11 cellular contexts compared by ENCODE assay signal in the genomic region with DNA sequence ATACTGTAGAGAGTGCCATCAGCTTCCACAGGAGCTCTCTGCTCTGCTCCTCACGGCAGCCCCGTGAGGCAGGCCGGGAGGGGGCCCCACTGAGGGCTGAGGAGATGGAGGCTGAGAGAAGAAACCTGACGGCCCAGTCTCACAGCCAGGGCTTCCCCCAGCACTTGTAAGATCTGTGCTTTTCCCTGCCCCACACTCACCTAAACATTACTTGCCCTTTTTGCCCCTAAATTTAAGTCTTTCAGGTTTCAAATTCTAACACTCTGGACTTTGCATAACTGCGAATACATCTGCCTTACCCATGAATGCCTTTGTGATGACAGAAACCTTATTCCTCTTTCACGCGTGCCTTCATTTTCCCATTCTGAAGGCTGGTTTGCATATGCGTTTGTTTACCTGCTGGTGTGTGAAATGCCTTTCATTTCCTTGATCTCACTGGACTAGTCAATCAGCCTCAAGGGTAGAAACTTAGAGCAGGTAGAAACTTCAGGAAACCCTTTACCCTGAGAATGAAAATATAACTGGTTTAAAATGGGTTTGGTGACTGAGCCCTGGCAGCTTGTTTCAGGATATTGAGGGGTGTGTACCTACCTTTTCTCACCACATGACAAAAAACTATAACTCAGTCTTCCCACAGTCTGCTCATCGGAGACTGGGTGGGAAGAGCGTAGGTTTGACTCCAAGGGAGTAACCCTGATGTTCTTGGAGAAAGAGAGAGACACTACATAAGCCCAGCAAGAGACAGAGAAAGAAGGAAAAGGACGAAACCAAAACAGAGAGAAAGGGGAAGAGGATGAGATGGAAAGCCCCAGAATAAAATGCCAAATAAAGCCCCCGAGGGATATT.
DNase-seq lines count a peak whose midpoint lies in the region; ATAC-seq and TF ChIP-seq lines count a peak whose summit lies in the region.
"Had no signal": no experiment of that assay in that cellular context is flagged by ENCODE, and none has a peak within 500 bp of the region (broad histone marks: within the 10 kb centered on the region; RNA-seq: fewer than 3 reads in every experiment).

No MANE protein-coding gene starts in this region.

- peak; percentile 76 for DNase-seq in iPS-NIHi7 (ENCODE audit: extremely low spot score)
- DNase-seq in erythroblast (lab: John Stamatoyannopoulos, UW), result no peak
- no peak for DNase-seq in D341Med (ENCODE audit: low spot score)
- DNase-seq in MM.1S, result no peak
- DNase-seq: activated effector memory CD4-positive, alpha-beta T cell treated with Interleukin-2 at 50 U/mL for 16 hours; DND-41; stimulated activated CD4-positive, alpha-beta T cell treated with anti-CD3 and anti-CD28 coated beads, Interleukin-2, amount 100 ng/mL, for 24 hours had no signal

- no peaks in the 10 kb centered on the region for H3K9me3 ChIP-seq in MM.1S (replicated peaks; ENCODE audit: insufficient read depth, low read length)

- H3K36me3 ChIP-seq in MM.1S (replicated peaks; ENCODE audit: insufficient read depth, low read length), result no peaks in the 10 kb centered on the region

- H3K9me2 ChIP-seq in MM.1S (replicated peaks; ENCODE audit: insufficient read depth, low read length), result no peaks in the 10 kb centered on the region

- no peaks in the 10 kb centered on the region for H3K4me1 ChIP-seq in MM.1S (ENCODE audit: low read length)

- H3K27me3 ChIP-seq in MM.1S (replicated peaks; ENCODE audit: insufficient read depth, low read length), result no peaks in the 10 kb centered on the region

- no peak overlapping the region for H3K27ac ChIP-seq in MM.1S (ENCODE audit: low read length)

- TF ChIP-seq POLR2A in erythroblast (IDR thresholded peaks at IDR 0.05; ENCODE audit: low read length), result no peak

- no peak overlapping the region for H3K4me3 ChIP-seq in MM.1S (ENCODE audit: low read length)

- no peak overlapping the region for H3K9ac ChIP-seq in MM.1S (ENCODE audit: low read length)

- no peaks in the 10 kb centered on the region for H3F3A ChIP-seq in MM.1S (ENCODE audit: insufficient read depth, low read length)

- TF ChIP-seq CTCF in MM.1S (IDR thresholded peaks at IDR 0.05; ENCODE audit: low read length), result no peak

- H2AFZ ChIP-seq in MM.1S (ENCODE audit: low read length), result no peak overlapping the region

- H3K4me2 ChIP-seq in MM.1S (ENCODE audit: low read depth, low read length), result no peak overlapping the region

- no peaks in the 10 kb centered on the region for H4K20me1 ChIP-seq in MM.1S (ENCODE audit: insufficient read depth, low read length)

- H3K79me2 ChIP-seq in MM.1S (ENCODE audit: low read length), result no peaks in the 10 kb centered on the region

- ATAC-seq in GM18502 (IDR thresholded peaks at IDR 0.05; ENCODE audit: poor library complexity, unreplicated experiment) (peak; percentile 66), GM21619 (IDR thresholded peaks at IDR 0.05; ENCODE audit: unreplicated experiment) (peak; percentile 50), HG03521 (IDR thresholded peaks at IDR 0.05; ENCODE audit: unreplicated experiment) (peak; percentile 54), GM18519 (IDR thresholded peaks at IDR 0.05; ENCODE audit: low FRiP score, unreplicated experiment) (no peak)
